Comparison of ENCODE assay signal across 1 cellular context in genomic region chr4:154877110-154877760, GRCh38.
TF ChIP-seq lines count a peak whose summit lies in the region.

No MANE protein-coding gene starts in this region.

TF ChIP-seq in H1, 55 proteins besides CTCF, POLR2A, EP300 and RAD21 (continued from another document):
- TF ChIP-seq ATF2 (IDR thresholded peaks at IDR 0.05; ENCODE audit: low read length) (no peak), MAFK (IDR thresholded peaks at IDR 0.05; ENCODE audit: low read depth, low read length) (no peak), SAP30 (IDR thresholded peaks at IDR 0.05; ENCODE audit: insufficient read depth, insufficient replicate concordance, low read length) (no peak), SIN3A (conservative IDR thresholded peaks at IDR 0.05 in 1 of 2, IDR thresholded peaks at IDR 0.05 in 1 of 2; ENCODE audit: low read depth in 1 of 2, low read length in 2 of 2) (no peak)
